35 cellular contexts compared by ENCODE assay signal in the genomic region with DNA sequence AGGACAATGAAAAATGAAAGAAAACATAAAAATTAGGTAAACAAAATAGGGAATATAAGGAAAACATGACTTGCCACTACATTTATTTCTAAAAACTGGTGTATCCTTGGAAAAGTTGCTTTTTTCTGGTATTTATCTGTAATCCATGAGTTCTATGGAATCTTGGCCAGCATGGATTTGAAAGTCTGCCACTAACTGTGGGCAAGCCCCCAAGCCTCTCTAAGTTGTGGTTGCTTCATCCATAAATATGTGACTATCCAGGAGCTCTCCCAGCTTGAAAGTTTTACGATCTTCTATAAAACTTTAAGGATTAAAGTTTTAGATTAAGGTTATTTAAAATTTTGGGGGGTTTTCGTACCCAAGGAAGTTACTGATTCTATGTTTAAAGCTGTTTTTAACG. TPM values are rescaled to one million over a fixed set of nuclear protein-coding genes. Genes with fewer than 3 reads are reported as not detected.
DNase-seq lines count a peak whose midpoint lies in the region; ATAC-seq, FAIRE-seq and TF ChIP-seq lines count a peak whose summit lies in the region.
"Had no signal": no experiment of that assay in that cellular context is flagged by ENCODE, and none has a peak within 500 bp of the region (broad histone marks: within the 10 kb centered on the region; RNA-seq: fewer than 3 reads in every experiment).

No MANE protein-coding gene starts in this region.

- no peak overlapping the region for H3K56ac ChIP-seq in IMR-90 (ENCODE audit: extremely low read depth, insufficient read depth, low read length)

- H4K91ac ChIP-seq in IMR-90 (ENCODE audit: insufficient read depth, low read depth, low read length) (no peak overlapping the region), trophoblast cell (ENCODE audit: low read depth, low read length) (no peak overlapping the region)

- H3K4me2 ChIP-seq in IMR-90 (ENCODE audit: low read depth, low read length) (no peak overlapping the region), trophoblast cell (ENCODE audit: low read length) (no peak overlapping the region)
- H3K4me2 ChIP-seq: BLaER1, GM23338, smooth muscle cell had no signal

- H3K27me3 ChIP-seq in IMR-90 (ENCODE audit: control insufficient read depth, insufficient read depth, low read length) (no peaks in the 10 kb centered on the region), trophoblast cell (ENCODE audit: insufficient read depth, low read length) (no peaks in the 10 kb centered on the region), suprapubic skin (no peaks in the 10 kb centered on the region)
- H3K27me3 ChIP-seq: BLaER1, cardiac muscle cell, SJCRH30, vagina had no signal

- H3K36me3 ChIP-seq in IMR-90 (ENCODE audit: control insufficient read depth, insufficient read depth, low read length) (no peaks in the 10 kb centered on the region), trophoblast cell (ENCODE audit: control insufficient read depth in 1 of 2, insufficient read depth in 2 of 2, low read length in 2 of 2) (no peaks in the 10 kb centered on the region), suprapubic skin (no peaks in the 10 kb centered on the region)
- H3K36me3 ChIP-seq: BLaER1, cardiac muscle cell, vagina had no signal

- H2BK120ac ChIP-seq in IMR-90 (ENCODE audit: low read depth, low read length), result no peak overlapping the region
- no peak overlapping the region for H2BK120ac ChIP-seq in trophoblast cell (ENCODE audit: insufficient read depth, low read length, poor library complexity)

- H4K5ac ChIP-seq in IMR-90 (ENCODE audit: low read depth, low read length), result no peak overlapping the region

- H4K20me1 ChIP-seq in IMR-90 (ENCODE audit: insufficient read depth, low read length), result no peaks in the 10 kb centered on the region
- H4K20me1 ChIP-seq: BLaER1 had no signal

- H4K12ac ChIP-seq in trophoblast cell (ENCODE audit: low read depth, low read length), result no peak overlapping the region

- no peak overlapping the region for H2AK9ac ChIP-seq in IMR-90 (replicated peaks; ENCODE audit: low read depth, low read length, poor library complexity)

- H3K9ac ChIP-seq in IMR-90 (ENCODE audit: low read depth, low read length) (no peak overlapping the region), trophoblast cell (ENCODE audit: low read length) (no peak overlapping the region)
- H3K9ac ChIP-seq: BLaER1 had no signal

- H3K14ac ChIP-seq in IMR-90 (replicated peaks; ENCODE audit: low read depth, low read length), result no peak overlapping the region
- H3K14ac ChIP-seq in trophoblast cell (ENCODE audit: low read length), result no peak overlapping the region

- TF ChIP-seq CTCF in AG10803 (conservative IDR thresholded peaks at IDR 0.05; ENCODE audit: low read length) (no peak), IMR-90 (conservative IDR thresholded peaks at IDR 0.05; ENCODE audit: low read depth, low read length) (no peak), suprapubic skin (IDR thresholded peaks at IDR 0.05) (no peak)

- no peaks in the 10 kb centered on the region for H3K9me1 ChIP-seq in IMR-90 (ENCODE audit: insufficient read depth, low read length)

- H2BK5ac ChIP-seq in IMR-90 (ENCODE audit: low read depth, low read length, poor library complexity, severe bottlenecking), result no peak overlapping the region
- H2BK5ac ChIP-seq in trophoblast cell (ENCODE audit: low read depth, low read length, poor library complexity), result no peak overlapping the region

- dilution Hi-C loops in IMR-90 (cut with HindIII; ENCODE audit: low sequenced_read_pairs, unreplicated experiment), result no loop called here

- H2BK12ac ChIP-seq in trophoblast cell (ENCODE audit: low read length), result no peak overlapping the region

- TF ChIP-seq POLR2A in IMR-90 (IDR thresholded peaks at IDR 0.05; ENCODE audit: low read depth, low read length) (no peak), suprapubic skin (IDR thresholded peaks at IDR 0.05) (no peak)

- H2AFZ ChIP-seq in IMR-90 (replicated peaks; ENCODE audit: low read length, poor library complexity), result no peak overlapping the region
- H2AFZ ChIP-seq in trophoblast cell (ENCODE audit: insufficient read depth, low read length, poor library complexity), result no peak overlapping the region
- H2AFZ ChIP-seq: GM23338 had no signal

- H3K4me3 ChIP-seq in AG10803 (ENCODE audit: low read length) (no peak overlapping the region), IMR-90 (ENCODE audit: insufficient read depth, low read depth, low read length) (no peak overlapping the region), trophoblast cell (ENCODE audit: low read depth, low read length) (no peak overlapping the region), suprapubic skin (no peak overlapping the region)
- H3K4me3 ChIP-seq: BLaER1, cardiac muscle cell, coronary artery, GM23338, SJCRH30, smooth muscle cell, vagina had no signal

- TF ChIP-seq EP300 in suprapubic skin (IDR thresholded peaks at IDR 0.05), result no peak

- CTCF ChIA-PET in IMR-90 (lab: Yijun Ruan, JAX), result no interaction called here

- no TSS peak for BruUV-seq in IMR-90 (replicated peaks; lab: Mats Ljungman, UMichigan)

- no peaks in the 10 kb centered on the region for H3K79me2 ChIP-seq in trophoblast cell (ENCODE audit: control insufficient read depth, insufficient read depth, low read length, poor library complexity)

- no peak overlapping the region for H3K23ac ChIP-seq in IMR-90 (ENCODE audit: low read depth, low read length)
- H3K23ac ChIP-seq in trophoblast cell (ENCODE audit: low read length), result no peak overlapping the region

- in situ Hi-C loops in IMR-90 (cut with MboI; ENCODE audit: low sequenced_read_pairs), result no loop called here

- no peak for TF ChIP-seq RAD21 in IMR-90 (IDR thresholded peaks at IDR 0.05; ENCODE audit: low read length)

- H3K27ac ChIP-seq in IMR-90 (ENCODE audit: insufficient read depth, low read length), result no peak overlapping the region
- H3K27ac ChIP-seq in substantia nigra (ENCODE audit: low read depth, low read length, poor library complexity, severe bottlenecking), result no peak overlapping the region
- H3K27ac ChIP-seq in trophoblast cell (ENCODE audit: low read depth, low read length), result no peak overlapping the region
- no peak overlapping the region for H3K27ac ChIP-seq in suprapubic skin
- H3K27ac ChIP-seq: BLaER1, cardiac muscle cell, coronary artery, SJCRH30, vagina, VCaP had no signal

- H3K4ac ChIP-seq in IMR-90 (ENCODE audit: low read depth, low read length) (no peak overlapping the region), trophoblast cell (ENCODE audit: low read depth, low read length) (no peak overlapping the region)

- no peak for ATAC-seq in IMR-90 (ENCODE audit: low read depth)
- ATAC-seq in left lobe of liver, result peak; percentile 71
- ATAC-seq: activated CD4-positive, alpha-beta T cell treated with anti-CD3 and anti-CD28 coated beads for 36 hours; activated CD8-positive, alpha-beta T cell treated with anti-CD3 and anti-CD28 coated beads for 36 hours; activated T-helper 17 cell treated with anti-CD3 and anti-CD28 coated beads, Interleukin-2, amount 50 U/mL, for 72 hours; GM23338; left colon; stimulated activated naive CD8-positive, alpha-beta T cell treated with anti-CD3 and anti-CD28 coated beads, Interleukin-15, Interleukin-2, amounts not matched to agents 100 U/mL and 50 U/mL, for 24 hours had no signal

- DNase-seq in AG10803 (ENCODE audit: low read depth) (peak; percentile 66), IMR-90 (peak; percentile 20), left lobe of liver (ENCODE audit: low spot score) (peak; percentile 50), substantia nigra (lab: John Stamatoyannopoulos, UW) (no peak), RCC 7860 (ENCODE audit: low spot score) (no peak), trophoblast cell (no peak), suprapubic skin (ENCODE audit: low spot score in 2 of 2) (no peak)
- DNase-seq: ACHN; activated CD4-positive, alpha-beta T cell treated with anti-CD3 and anti-CD28 coated beads for 36 hours; activated CD8-positive, alpha-beta memory T cell treated with anti-CD3 and anti-CD28 coated beads, Interleukin-2, amount 50 U/mL, for 48 hours; activated CD8-positive, alpha-beta T cell treated with anti-CD3 and anti-CD28 coated beads for 36 hours; amygdala; DMS153; effector memory CD4-positive, alpha-beta T cell; hypothalamus; immature natural killer cell; left colon; mesenchymal stem cell; NCI-H1048; NCI-H446 treated with DMSO at 0.1 percent for 48 hours; NCI-H774; nephron progenitor cell; stimulated activated CD4-positive, alpha-beta T cell treated with anti-CD3 and anti-CD28 coated beads, Interleukin-1b, Interleukin-23, amount 100 ng/mL, for 48 hours; stimulated activated naive CD8-positive, alpha-beta T cell treated with anti-CD3 and anti-CD28 coated beads, Interleukin-15, Interleukin-2, amounts not matched to agents 100 U/mL and 50 U/mL, for 24 hours; T1000 had no signal

- H4K8ac ChIP-seq in IMR-90 (ENCODE audit: low read depth in 2 of 2, low read length in 2 of 2) (no peak overlapping the region), trophoblast cell (ENCODE audit: low read depth, low read length) (no peak overlapping the region)

- H3K18ac ChIP-seq in IMR-90 (ENCODE audit: low read depth, low read length), result no peak overlapping the region
- H3K18ac ChIP-seq in trophoblast cell (ENCODE audit: low read length), result no peak overlapping the region

- peaks cover 0 to 6% of the 10 kb centered on the region in 2 experiments; a peak in 2 of 4 replicates for H3K79me1 ChIP-seq in IMR-90 (ENCODE audit: low read depth in 1 of 2, low read length in 2 of 2)
- no peaks in the 10 kb centered on the region for H3K79me1 ChIP-seq in trophoblast cell (ENCODE audit: low read length)

- FAIRE-seq in endometrium (lab: Jason Lieb, UNC) (peak; percentile 37), RCC 7860 (lab: Jason Lieb, UNC) (no peak)

- intact Hi-C loops in IMR-90 (cut with micrococcal nuclease), result no loop called here

- POLR2A ChIA-PET in IMR-90 (lab: Charles Lee; ENCODE audit: unreplicated experiment), result no interaction called here

- no peaks in the 10 kb centered on the region for H3K4me1 ChIP-seq in IMR-90 (ENCODE audit: control insufficient read depth, insufficient read depth, low read length)
- no peaks in the 10 kb centered on the region for H3K4me1 ChIP-seq in trophoblast cell (ENCODE audit: control insufficient read depth in 1 of 2, insufficient read depth in 2 of 2, low read length in 2 of 2)
- no peaks in the 10 kb centered on the region for H3K4me1 ChIP-seq in suprapubic skin
- H3K4me1 ChIP-seq: BLaER1, SJCRH30, vagina had no signal

- H3K9me3 ChIP-seq in IMR-90 (ENCODE audit: control insufficient read depth, insufficient read depth, low read length), result no peaks in the 10 kb centered on the region
- H3K9me3 ChIP-seq in trophoblast cell (ENCODE audit: insufficient read depth, low read depth, low read length), result no peaks in the 10 kb centered on the region
- no peaks in the 10 kb centered on the region for H3K9me3 ChIP-seq in suprapubic skin
- H3K9me3 ChIP-seq: vagina had no signal

- no CpG with 5 or more reads among the region's 3 CpGs for WGBS in IMR-90 (ENCODE audit: extremely low coverage in 2 of 2, insufficient read length in 1 of 2), 2 experiments
- no CpG with 5 or more reads among the region's 3 CpGs for WGBS in trophoblast cell (ENCODE audit: extremely low coverage, insufficient coverage, insufficient read length)
- 56% methylated on average over 3 of the region's 3 CpGs for WGBS in suprapubic skin

- no peak overlapping the region for H2BK20ac ChIP-seq in IMR-90 (ENCODE audit: low read depth, low read length)

- H2AK5ac ChIP-seq in IMR-90 (ENCODE audit: low read depth, low read length) (no peak overlapping the region), trophoblast cell (ENCODE audit: low read length) (no peak overlapping the region)

- no peak overlapping the region for H2BK15ac ChIP-seq in IMR-90 (ENCODE audit: low read depth, low read length)

RNA-seq across cellular contexts. Expression of gene RPS6KA3, which starts 21.8 kb away (rescaled TPM):
- total RNA-seq in IMR-90 (2012; rRNA removed) (43.9 and 51.1 TPM in 2 replicates), left lobe of liver (35.9 TPM), suprapubic skin (10 to 100 TPM; 27.2 to 36.0 (median 32.2) TPM)
- polyA plus RNA-seq in IMR-90 (2012; rRNA removed), result 17.2 and 20.8 TPM in 2 replicates
- 4.6 and 6.2 TPM in 2 replicates for polyA plus RNA-seq in IMR-90 (2012; cell fraction: cytosol; rRNA removed)
- 2.7 and 16.8 TPM in 2 replicates for polyA plus RNA-seq in IMR-90 (2012; cell fraction: nucleus; rRNA removed; ENCODE audit: low replicate concordance)
- 12.1 and 12.6 TPM in 2 replicates for polyA plus RNA-seq in trophoblast cell (2013)

Comparison
In these comparisons a context has a peak if more than half of its experiments do, and no peak if none do; other contexts are left out.
1. DNase-seq: peak in AG10803 (single experiment), IMR-90 (single experiment) and left lobe of liver (single experiment); none in substantia nigra (0 of 49), RCC 7860 (single experiment), trophoblast cell (0 of 2) and suprapubic skin (0 of 2).